ENCODE assay signal across 9 cellular contexts in the genomic region with DNA sequence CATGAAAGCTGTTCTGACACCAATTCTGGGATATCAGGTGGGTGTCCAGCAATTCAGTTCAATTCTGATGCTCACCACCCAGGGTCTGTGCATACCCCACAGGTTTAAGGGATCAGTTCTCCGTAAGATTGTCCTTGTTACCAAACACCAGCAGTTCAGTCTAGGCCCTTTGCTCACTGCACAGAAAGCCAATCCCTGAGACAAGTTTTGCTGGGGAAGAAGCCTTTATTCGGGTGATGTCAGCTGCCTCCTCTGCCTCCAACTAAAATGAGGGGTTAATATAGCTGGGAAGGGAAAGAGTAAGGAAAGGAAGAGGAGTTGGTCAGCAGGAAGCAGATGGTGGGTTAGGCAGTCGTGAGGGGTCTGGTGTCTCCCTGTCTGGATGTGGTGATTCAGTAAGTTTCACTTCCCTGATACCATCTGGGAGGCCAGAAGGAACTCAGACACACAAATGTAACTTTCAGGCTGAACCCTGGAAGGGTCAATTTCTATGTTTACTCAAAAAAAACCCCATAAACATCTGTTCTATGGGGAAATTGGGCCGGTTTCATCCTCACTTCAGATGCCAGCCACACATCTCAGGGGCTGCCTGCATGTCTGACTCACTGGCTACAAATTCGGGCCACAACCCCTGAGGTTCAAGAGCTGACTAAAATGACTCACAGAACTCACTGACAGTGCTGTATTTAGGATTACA.
A peak's percentile ranks its signal among the peaks of the same experiment; 100 is the strongest.
DNase-seq lines count a peak whose midpoint lies in the region; ATAC-seq lines count a peak whose summit lies in the region.
"Had no signal": no experiment of that assay in that cellular context is flagged by ENCODE, and none has a peak within 500 bp of the region (broad histone marks: within the 10 kb centered on the region; RNA-seq: fewer than 3 reads in every experiment).

No MANE protein-coding gene starts in this region.

- no peak overlapping the region for H3K4me3 ChIP-seq in naive thymus-derived CD4-positive, alpha-beta T cell (ENCODE audit: low read length)
- H3K4me3 ChIP-seq: body of pancreas had no signal

- no peaks in the 10 kb centered on the region for H3K9me3 ChIP-seq in naive thymus-derived CD4-positive, alpha-beta T cell (ENCODE audit: control insufficient read depth in 2 of 3, low read length in 3 of 3)
- H3K9me3 ChIP-seq: body of pancreas had no signal

- H3K9me3 Mint-ChIP-seq in naive thymus-derived CD4-positive, alpha-beta T cell = no peaks in the 10 kb centered on the region

- no peaks in the 10 kb centered on the region for H3K36me3 ChIP-seq in naive thymus-derived CD4-positive, alpha-beta T cell (ENCODE audit: control insufficient read depth in 2 of 3, insufficient read depth in 3 of 3, low read length in 3 of 3)

- H3K4me3 Mint-ChIP-seq in naive thymus-derived CD4-positive, alpha-beta T cell = no peak overlapping the region

- no peaks in the 10 kb centered on the region for H3K36me3 Mint-ChIP-seq in naive thymus-derived CD4-positive, alpha-beta T cell

- DNase-seq in EH (ENCODE audit: low read depth) (peak; percentile 83), astrocyte of the hippocampus (ENCODE audit: low read depth, low spot score) (peak; percentile 84)
- DNase-seq in naive thymus-derived CD4-positive, alpha-beta T cell = no peak

- H3K4me1 ChIP-seq in naive thymus-derived CD4-positive, alpha-beta T cell (ENCODE audit: control insufficient read depth in 2 of 2, insufficient read depth in 2 of 2, low read length in 2 of 2) = no peaks in the 10 kb centered on the region
- H3K4me1 ChIP-seq: body of pancreas had no signal

- no peak overlapping the region for H3K27ac Mint-ChIP-seq in naive thymus-derived CD4-positive, alpha-beta T cell

- H3K27ac ChIP-seq in naive thymus-derived CD4-positive, alpha-beta T cell (ENCODE audit: low read depth, low read length) = no peak overlapping the region
- H3K27ac ChIP-seq: body of pancreas had no signal

- CTCF ChIA-PET in naive thymus-derived CD4-positive, alpha-beta T cell (lab: Charles Lee) = no interaction called here

- H3K4me1 Mint-ChIP-seq in naive thymus-derived CD4-positive, alpha-beta T cell = peaks cover 3 to 12% (median 6%) of the 10 kb centered on the region in 7 donors

- H3K27me3 ChIP-seq in naive thymus-derived CD4-positive, alpha-beta T cell (ENCODE audit: control insufficient read depth in 2 of 2, insufficient read depth in 2 of 2, low read length in 2 of 2) = no peaks in the 10 kb centered on the region
- H3K27me3 ChIP-seq: body of pancreas had no signal

- POLR2A ChIA-PET in naive thymus-derived CD4-positive, alpha-beta T cell (lab: Charles Lee) = no interaction called here

- intact Hi-C loops in naive thymus-derived CD4-positive, alpha-beta T cell (cut with micrococcal nuclease) = no loop called here

- ATAC-seq in HG02870 (IDR thresholded peaks at IDR 0.05; ENCODE audit: unreplicated experiment) (peak; percentile 67), GM18867 (IDR thresholded peaks at IDR 0.05; ENCODE audit: unreplicated experiment) (no peak), HG03457 (IDR thresholded peaks at IDR 0.05; ENCODE audit: unreplicated experiment) (no peak), HG03095 (IDR thresholded peaks at IDR 0.05; ENCODE audit: unreplicated experiment) (no peak), HG03565 (IDR thresholded peaks at IDR 0.05; ENCODE audit: unreplicated experiment) (no peak)
- ATAC-seq in naive thymus-derived CD4-positive, alpha-beta T cell = peak; percentile 79
- ATAC-seq: body of pancreas had no signal

- H3K27me3 Mint-ChIP-seq in naive thymus-derived CD4-positive, alpha-beta T cell = peaks cover 16 to 42% (median 26%) of the 10 kb centered on the region in 5 donors

Comparison
In these comparisons a context has a peak if more than half of its experiments do, and no peak if none do; other contexts are left out.
1. DNase-seq: peak in EH (single experiment) and astrocyte of the hippocampus (single experiment); none in naive thymus-derived CD4-positive, alpha-beta T cell (0 of 9).
2. ATAC-seq: peak in HG02870 (single experiment) and naive thymus-derived CD4-positive, alpha-beta T cell (single experiment); none in GM18867 (single experiment), HG03457 (single experiment), HG03095 (single experiment) and HG03565 (single experiment).